In the genomic region with DNA sequence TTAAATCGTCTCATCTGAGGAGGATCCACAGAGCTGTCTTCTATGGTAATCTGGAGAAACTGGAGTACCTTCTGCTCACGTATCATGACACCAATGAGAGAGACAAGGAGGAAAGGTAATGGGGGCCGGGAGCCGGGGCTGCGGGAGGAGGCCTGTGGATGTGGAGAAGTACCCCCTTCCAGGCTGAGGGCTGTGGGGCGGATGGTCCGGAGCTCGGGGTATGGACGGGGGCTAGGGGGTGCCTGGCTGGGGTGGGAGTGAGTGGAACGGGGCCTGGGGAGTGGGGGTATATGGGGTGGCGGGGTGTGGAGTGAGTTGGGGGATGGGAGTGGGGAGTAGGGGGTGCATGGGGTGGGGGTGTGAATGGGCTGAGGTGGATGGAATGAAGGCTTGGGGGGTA, we compare ENCODE assay signal across 7 cellular contexts.
DNase-seq lines count a peak whose midpoint lies in the region; ATAC-seq and TF ChIP-seq lines count a peak whose summit lies in the region.
"Not testable (repeated sequence)": the region's sequence is repeated elsewhere in the genome, so short reads cannot be mapped to it uniquely, and the experiment has no call there.

No MANE protein-coding gene starts in this region.

- not testable (repeated sequence) for H3K4me1 Mint-ChIP-seq in activated T-cell treated with anti-CD3 and anti-CD28 coated beads, Interleukin-2, amount 50 U/mL, for 4 hours (ENCODE audit: low read depth)

- intact Hi-C loops in mammary epithelial cell (cut with micrococcal nuclease); heart left ventricle (cut with DNase I): not testable (repeated sequence)

- not testable (repeated sequence) for BruUV-seq in mammary epithelial cell (replicated peaks; lab: Mats Ljungman, UMichigan)

- not testable (repeated sequence) for DNase-seq in Peyer's patch; activated T-cell treated with anti-CD3 and anti-CD28 coated beads, Interleukin-2, amount 50 U/mL, for 4 hours; mammary epithelial cell; heart left ventricle; skeletal muscle cell (ENCODE audit: low read depth)

- not testable (repeated sequence) for H3K36me3 Mint-ChIP-seq in activated T-cell treated with anti-CD3 and anti-CD28 coated beads, Interleukin-2, amount 50 U/mL, for 4 hours (ENCODE audit: insufficient read depth)

- not testable (repeated sequence) for ATAC-seq in activated T-cell treated with anti-CD3 and anti-CD28 coated beads, Interleukin-2, amount 50 U/mL, for 4 hours; heart left ventricle

- H3K79me2 ChIP-seq in mammary epithelial cell (ENCODE audit: insufficient read depth, low read length): not testable (repeated sequence)

- H3K4me3 Mint-ChIP-seq in activated T-cell treated with anti-CD3 and anti-CD28 coated beads, Interleukin-2, amount 50 U/mL, for 4 hours: peak overlapping the region; percentile 77

- peaks cover 35% of the 10 kb centered on the region for H3K27me3 Mint-ChIP-seq in activated T-cell treated with anti-CD3 and anti-CD28 coated beads, Interleukin-2, amount 50 U/mL, for 4 hours (ENCODE audit: low read depth)

- TF ChIP-seq POLR2A in Peyer's patch (IDR thresholded peaks at IDR 0.05); heart left ventricle (IDR thresholded peaks at IDR 0.05): not testable (repeated sequence)

- in situ Hi-C loops in mammary epithelial cell (cut with MboI; ENCODE audit: low sequenced_read_pairs in 2 of 2): not testable (repeated sequence)

- not testable (repeated sequence) for H3K9me3 ChIP-seq in Peyer's patch; mammary epithelial cell (replicated peaks; ENCODE audit: insufficient read depth, low read length); heart left ventricle; mucosa of rectum (ENCODE audit: control insufficient read depth in 2 of 2, low read length in 2 of 2)

- 59% methylated on average over 7 of the region's 11 CpGs for WGBS in mammary epithelial cell (ENCODE audit: low coverage, missing lambda C conversion rate)
- WGBS in heart left ventricle, 4 donors: 40 to 84% (median 56%) methylated on average over 5 to 11 of the region's 11 CpGs

- H3K4me1 ChIP-seq in Peyer's patch (peaks cover 0 to 11% (median 6%) of the 10 kb centered on the region in 4 donors), mammary epithelial cell (ENCODE audit: insufficient read depth, low read length) (peaks cover 12% of the 10 kb centered on the region), heart left ventricle (peaks cover 0 to 15% (median 10%) of the 10 kb centered on the region in 12 donors)
- not testable (repeated sequence) for H3K4me1 ChIP-seq in mucosa of rectum (ENCODE audit: control insufficient read depth in 2 of 2, insufficient read depth in 2 of 2, low read length in 2 of 2)

- H3K36me3 ChIP-seq in Peyer's patch; mammary epithelial cell (ENCODE audit: insufficient read depth, low read length); heart left ventricle; mucosa of rectum (ENCODE audit: control insufficient read depth in 2 of 2, insufficient read depth in 2 of 2, low read length in 2 of 2): not testable (repeated sequence)

- H3K4me2 ChIP-seq in mammary epithelial cell (ENCODE audit: insufficient read depth, low read depth, low read length): peak overlapping the region; percentile 81

- not testable (repeated sequence) for H3K9me3 Mint-ChIP-seq in activated T-cell treated with anti-CD3 and anti-CD28 coated beads, Interleukin-2, amount 50 U/mL, for 4 hours

- dilution Hi-C loops in mammary epithelial cell (cut with HindIII; ENCODE audit: low sequenced_read_pairs): not testable (repeated sequence)

- not testable (repeated sequence) for H3K9ac ChIP-seq in mammary epithelial cell (ENCODE audit: insufficient read depth, low read length); mucosa of rectum (ENCODE audit: low read depth in 1 of 2, low read length in 2 of 2)

- not testable (repeated sequence) for H4K20me1 ChIP-seq in mammary epithelial cell (ENCODE audit: insufficient read depth, low read length)

- H2AFZ ChIP-seq in mammary epithelial cell (ENCODE audit: low read depth, low read length): peak overlapping the region; percentile 76

- not testable (repeated sequence) for H3K27me3 ChIP-seq in Peyer's patch; mammary epithelial cell (ENCODE audit: insufficient read depth, low read length); mucosa of rectum (ENCODE audit: control insufficient read depth in 2 of 2, insufficient read depth in 2 of 2, low read length in 2 of 2)
- peaks cover 10 to 32% (median 20%) of the 10 kb centered on the region in 9 donors for H3K27me3 ChIP-seq in heart left ventricle

- not testable (repeated sequence) for H3K27ac ChIP-seq in Peyer's patch; mammary epithelial cell (ENCODE audit: insufficient read depth, low read depth, low read length); heart left ventricle
- peak overlapping the region in 1 of 2 donors; percentile 32 for H3K27ac ChIP-seq in mucosa of rectum (ENCODE audit: low read depth in 2 of 2, low read length in 2 of 2)

- H3K4me3 ChIP-seq in GM12875 (ENCODE audit: low read depth, low read length) (peak overlapping the region; percentile 54), Peyer's patch (peak overlapping the region; percentile 11 to 33 (median 32)), mammary epithelial cell (replicated peaks in 1 of 3; ENCODE audit: insufficient read depth in 1 of 3, low read depth in 2 of 3, low read length in 3 of 3) (peak overlapping the region; percentile 33 to 37 (median 36)), heart left ventricle (peak overlapping the region in 10 of 12 donors; percentile 3 to 52 (median 44)), mucosa of rectum (ENCODE audit: low read length in 2 of 2) (peak overlapping the region; percentile 43 to 60), skeletal muscle cell (ENCODE audit: low read depth, low read length) (peak overlapping the region; percentile 46)

- TF ChIP-seq CTCF in GM12875 (IDR thresholded peaks at IDR 0.05; ENCODE audit: borderline replicate concordance, insufficient read depth, low read depth, low read length); Peyer's patch (IDR thresholded peaks at IDR 0.05); mammary epithelial cell (conservative IDR thresholded peaks at IDR 0.05 in 1 of 2, IDR thresholded peaks at IDR 0.05 in 1 of 2; ENCODE audit: extremely low read depth in 1 of 2, insufficient read depth in 1 of 2, low read depth in 1 of 2, low read length in 2 of 2); heart left ventricle (IDR thresholded peaks at IDR 0.05): not testable (repeated sequence)

- CTCF ChIA-PET in mammary epithelial cell (lab: Charles Lee; ENCODE audit: low non-redundant PET): not testable (repeated sequence)
